In genomic region chr3:187920871-187921270, GRCh38 we compare ENCODE assay signal across 1 cellular context.
TF ChIP-seq lines count a peak whose summit lies in the region.

No MANE protein-coding gene starts in this region.

TF ChIP-seq in H1, 55 proteins besides CTCF, POLR2A, EP300 and RAD21 (continued from another document):
- TF ChIP-seq CHD7 (IDR thresholded peaks at IDR 0.05; ENCODE audit: insufficient replicate concordance, low read length) (no peak), HDAC6 (IDR thresholded peaks at IDR 0.05; ENCODE audit: low read depth, low read length) (no peak), RFX5 (IDR thresholded peaks at IDR 0.05; ENCODE audit: borderline replicate concordance, low read depth, low read length) (no peak), TCF12 (IDR thresholded peaks at IDR 0.05; ENCODE audit: low read depth, low read length) (no peak), ATF2 (IDR thresholded peaks at IDR 0.05; ENCODE audit: low read length) (no peak), NRF1 (IDR thresholded peaks at IDR 0.05; ENCODE audit: low read depth, low read length) (no peak), SAP30 (IDR thresholded peaks at IDR 0.05; ENCODE audit: insufficient read depth, insufficient replicate concordance, low read length) (no peak), SP4 (IDR thresholded peaks at IDR 0.05; ENCODE audit: low read length) (no peak), PHF8 (conservative IDR thresholded peaks at IDR 0.05; ENCODE audit: low read depth, low read length) (no peak), ASH2L (IDR thresholded peaks at IDR 0.05; ENCODE audit: low read length) (no peak)
